Comparison of ENCODE assay signal across 16 cellular contexts in the genomic region with DNA sequence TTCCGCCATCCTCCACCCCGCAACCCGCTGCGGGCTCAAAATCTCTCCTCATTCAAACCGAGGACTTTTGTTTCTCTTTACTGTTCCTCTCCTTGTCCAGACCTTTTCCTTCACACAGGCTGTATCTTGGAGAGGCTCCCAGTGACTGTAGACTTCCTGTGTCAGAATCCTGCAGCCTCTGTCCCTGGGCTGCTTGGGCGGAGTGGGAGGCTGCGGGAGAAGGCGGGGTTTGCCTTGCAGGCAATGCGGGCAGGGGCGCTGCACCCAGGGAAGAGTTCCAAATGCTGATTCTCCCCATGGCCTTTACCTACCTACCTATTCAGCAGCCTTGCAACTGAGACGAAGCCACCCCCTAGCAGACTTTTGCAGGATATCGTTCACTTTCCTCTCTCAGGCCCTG.
DNase-seq lines count a peak whose midpoint lies in the region; ATAC-seq and TF ChIP-seq lines count a peak whose summit lies in the region.
"Had no signal": no experiment of that assay in that cellular context is flagged by ENCODE, and none has a peak within 500 bp of the region (broad histone marks: within the 10 kb centered on the region; RNA-seq: fewer than 3 reads in every experiment).

No MANE protein-coding gene starts in this region.

- H3K4me3 Mint-ChIP-seq in activated CD8-positive, alpha-beta memory T cell treated with anti-CD3 and anti-CD28 coated beads, Interleukin-2, amount 10 ng/mL, durations not matched to agents 7 days and 5 days: peak overlapping the region; percentile 82
- H3K4me3 Mint-ChIP-seq in activated T-helper 1 cell treated with anti-CD3 and anti-CD28 coated beads, Interleukin-12 subunit alpha, Interleukin-12 subunit beta, Interleukin-2, Interleukin-4 antibody, amounts not matched to agents 30 ng/mL and 10 ng/mL and 1 ng/mL, durations not matched to agents 14 hours and 24 hours and 36 hours: peak overlapping the region; percentile 55
- H3K4me3 Mint-ChIP-seq in stimulated activated effector memory CD8-positive, alpha-beta T cell treated with anti-CD3 and anti-CD28 coated beads, Interleukin-12 subunit alpha, Interleukin-12 subunit beta, amount 100 ng/mL, for 72 hours: peak overlapping the region; percentile 66
- H3K4me3 Mint-ChIP-seq: mesothelial cell of epicardium had no signal

- peaks cover 18% of the 10 kb centered on the region for H3K36me3 Mint-ChIP-seq in activated CD8-positive, alpha-beta memory T cell treated with anti-CD3 and anti-CD28 coated beads, Interleukin-2, amount 10 ng/mL, durations not matched to agents 7 days and 5 days
- H3K36me3 Mint-ChIP-seq in activated T-helper 1 cell treated with anti-CD3 and anti-CD28 coated beads, Interleukin-12 subunit alpha, Interleukin-12 subunit beta, Interleukin-2, Interleukin-4 antibody, amounts not matched to agents 30 ng/mL and 10 ng/mL and 1 ng/mL, durations not matched to agents 14 hours and 24 hours and 36 hours (ENCODE audit: low read depth): peaks cover 3% of the 10 kb centered on the region
- no peaks in the 10 kb centered on the region for H3K36me3 Mint-ChIP-seq in stimulated activated effector memory CD8-positive, alpha-beta T cell treated with anti-CD3 and anti-CD28 coated beads, Interleukin-12 subunit alpha, Interleukin-12 subunit beta, amount 100 ng/mL, for 72 hours
- H3K36me3 Mint-ChIP-seq: mesothelial cell of epicardium had no signal

- no peak overlapping the region for H3K27ac ChIP-seq in KMS-11
- no peak overlapping the region for H3K27ac ChIP-seq in tibial artery
- H3K27ac ChIP-seq: brain microvascular endothelial cell, epithelial cell of prostate had no signal

- no peak for ATAC-seq in activated CD8-positive, alpha-beta memory T cell treated with anti-CD3 and anti-CD28 coated beads, Interleukin-2, amount 10 ng/mL, durations not matched to agents 7 days and 5 days
- ATAC-seq in stimulated activated effector memory CD8-positive, alpha-beta T cell treated with anti-CD3 and anti-CD28 coated beads, Interleukin-12 subunit alpha, Interleukin-12 subunit beta, amount 100 ng/mL, for 72 hours: no peak
- no peak for ATAC-seq in HG03095 (IDR thresholded peaks at IDR 0.05; ENCODE audit: unreplicated experiment)
- ATAC-seq: left colon, Panc1 had no signal

- peak overlapping the region; percentile 25; the same call in 1 of the 2 replicates for H2AFZ ChIP-seq in KMS-11 (ENCODE audit: low read depth)

- TF ChIP-seq CTCF in KMS-11 (conservative IDR thresholded peaks at IDR 0.05; ENCODE audit: low read depth, low read length): no peak
- TF ChIP-seq CTCF in tibial artery (IDR thresholded peaks at IDR 0.05): no peak

- H3K9ac ChIP-seq in KMS-11: no peak overlapping the region

- H3K4me1 ChIP-seq in KMS-11 (ENCODE audit: low read depth, poor library complexity, severe bottlenecking): peaks cover 7% of the 10 kb centered on the region
- H3K4me1 ChIP-seq in tibial artery: no peaks in the 10 kb centered on the region

- DNase-seq in activated CD8-positive, alpha-beta memory T cell treated with anti-CD3 and anti-CD28 coated beads, Interleukin-2, amount 10 ng/mL, durations not matched to agents 7 days and 5 days: no peak
- DNase-seq in activated CD8-positive, alpha-beta memory T cell treated with anti-CD3 and anti-CD28 coated beads, Interleukin-2, amount 50 U/mL, for 48 hours: no peak
- DNase-seq in activated T-helper 1 cell treated with anti-CD3 and anti-CD28 coated beads, Interleukin-12 subunit alpha, Interleukin-12 subunit beta, Interleukin-2, Interleukin-4 antibody, amounts not matched to agents 30 ng/mL and 10 ng/mL and 1 ng/mL, durations not matched to agents 14 hours and 24 hours and 36 hours (ENCODE audit: low spot score): no peak
- no peak for DNase-seq in stimulated activated effector memory CD8-positive, alpha-beta T cell treated with anti-CD3 and anti-CD28 coated beads, Interleukin-12 subunit alpha, Interleukin-12 subunit beta, amount 100 ng/mL, for 72 hours (ENCODE audit: low spot score in 2 of 2)
- DNase-seq in tibial artery: no peak
- no peak for DNase-seq in stimulated activated naive CD4-positive, alpha-beta T cell treated with Interleukin-2 at 50 U/mL for 16 hours (lab: John Stamatoyannopoulos, UW)
- DNase-seq: brain microvascular endothelial cell, KBM-7, left colon, NCI-H774, retina had no signal

- peaks cover 7% of the 10 kb centered on the region for H3K9me3 Mint-ChIP-seq in activated CD8-positive, alpha-beta memory T cell treated with anti-CD3 and anti-CD28 coated beads, Interleukin-2, amount 10 ng/mL, durations not matched to agents 7 days and 5 days (ENCODE audit: low read depth)
- H3K9me3 Mint-ChIP-seq in activated T-helper 1 cell treated with anti-CD3 and anti-CD28 coated beads, Interleukin-12 subunit alpha, Interleukin-12 subunit beta, Interleukin-2, Interleukin-4 antibody, amounts not matched to agents 30 ng/mL and 10 ng/mL and 1 ng/mL, durations not matched to agents 14 hours and 24 hours and 36 hours: peaks cover 9% of the 10 kb centered on the region
- H3K9me3 Mint-ChIP-seq in stimulated activated effector memory CD8-positive, alpha-beta T cell treated with anti-CD3 and anti-CD28 coated beads, Interleukin-12 subunit alpha, Interleukin-12 subunit beta, amount 100 ng/mL, for 72 hours: no peaks in the 10 kb centered on the region
- H3K9me3 Mint-ChIP-seq: mesothelial cell of epicardium had no signal

- no peaks in the 10 kb centered on the region for H4K20me1 ChIP-seq in KMS-11 (ENCODE audit: insufficient read depth)

- H3K4me1 Mint-ChIP-seq in activated CD8-positive, alpha-beta memory T cell treated with anti-CD3 and anti-CD28 coated beads, Interleukin-2, amount 10 ng/mL, durations not matched to agents 7 days and 5 days: peaks cover 52% of the 10 kb centered on the region
- peaks cover 58% of the 10 kb centered on the region for H3K4me1 Mint-ChIP-seq in activated T-helper 1 cell treated with anti-CD3 and anti-CD28 coated beads, Interleukin-12 subunit alpha, Interleukin-12 subunit beta, Interleukin-2, Interleukin-4 antibody, amounts not matched to agents 30 ng/mL and 10 ng/mL and 1 ng/mL, durations not matched to agents 14 hours and 24 hours and 36 hours (ENCODE audit: low read depth)
- peaks cover 53% of the 10 kb centered on the region for H3K4me1 Mint-ChIP-seq in stimulated activated effector memory CD8-positive, alpha-beta T cell treated with anti-CD3 and anti-CD28 coated beads, Interleukin-12 subunit alpha, Interleukin-12 subunit beta, amount 100 ng/mL, for 72 hours
- H3K4me1 Mint-ChIP-seq: mesothelial cell of epicardium had no signal

- peaks cover 3% of the 10 kb centered on the region for H3K27me3 Mint-ChIP-seq in activated CD8-positive, alpha-beta memory T cell treated with anti-CD3 and anti-CD28 coated beads, Interleukin-2, amount 10 ng/mL, durations not matched to agents 7 days and 5 days
- H3K27me3 Mint-ChIP-seq in activated T-helper 1 cell treated with anti-CD3 and anti-CD28 coated beads, Interleukin-12 subunit alpha, Interleukin-12 subunit beta, Interleukin-2, Interleukin-4 antibody, amounts not matched to agents 30 ng/mL and 10 ng/mL and 1 ng/mL, durations not matched to agents 14 hours and 24 hours and 36 hours (ENCODE audit: insufficient read depth): no peaks in the 10 kb centered on the region

- no peaks in the 10 kb centered on the region for H3K9me3 ChIP-seq in tibial artery

- CTCF ChIA-PET in activated CD8-positive, alpha-beta memory T cell treated with anti-CD3 and anti-CD28 coated beads, Interleukin-2, amount 10 ng/mL, durations not matched to agents 7 days and 5 days (lab: Charles Lee): interaction anchor here (3.7 to 16.1 kb wide), 2 partner anchors 18 to 26 kb away, joined by 19 to 101 read pairs; no protein-coding TSS in a partner anchor

- intact Hi-C loops in activated T-helper 1 cell treated with anti-CD3 and anti-CD28 coated beads, Interleukin-12 subunit alpha, Interleukin-12 subunit beta, Interleukin-2, Interleukin-4 antibody, amounts not matched to agents 30 ng/mL and 10 ng/mL and 1 ng/mL, durations not matched to agents 14 hours and 24 hours and 36 hours (cut with micrococcal nuclease): no loop called here
- intact Hi-C loops in tibial artery (cut with DNase I; ENCODE audit: low total_unique reads): no loop called here

- H3K27me3 ChIP-seq in KMS-11 (ENCODE audit: insufficient read depth, low read depth) (no peaks in the 10 kb centered on the region), tibial artery (peaks cover 0 to 7% of the 10 kb centered on the region in 2 donors)
- H3K27me3 ChIP-seq: brain microvascular endothelial cell had no signal

- H3K36me3 ChIP-seq in KMS-11 (ENCODE audit: insufficient read depth): no peaks in the 10 kb centered on the region
- H3K36me3 ChIP-seq in tibial artery: no peaks in the 10 kb centered on the region
- H3K36me3 ChIP-seq: brain microvascular endothelial cell had no signal

- H3K4me3 ChIP-seq in KMS-11 (IDR thresholded peaks at IDR 0.05; ENCODE audit: insufficient read depth, low read depth, low read length): no peak overlapping the region
- no peak overlapping the region for H3K4me3 ChIP-seq in tibial artery

- no peaks in the 10 kb centered on the region for H3K79me2 ChIP-seq in KMS-11 (ENCODE audit: insufficient read depth, low read depth)

- peak overlapping the region; percentile 98 for H3K27ac Mint-ChIP-seq in activated CD8-positive, alpha-beta memory T cell treated with anti-CD3 and anti-CD28 coated beads, Interleukin-2, amount 10 ng/mL, durations not matched to agents 7 days and 5 days
- H3K27ac Mint-ChIP-seq in activated T-helper 1 cell treated with anti-CD3 and anti-CD28 coated beads, Interleukin-12 subunit alpha, Interleukin-12 subunit beta, Interleukin-2, Interleukin-4 antibody, amounts not matched to agents 30 ng/mL and 10 ng/mL and 1 ng/mL, durations not matched to agents 14 hours and 24 hours and 36 hours: peak overlapping the region; percentile 99
- peak overlapping the region; percentile 90 for H3K27ac Mint-ChIP-seq in stimulated activated effector memory CD8-positive, alpha-beta T cell treated with anti-CD3 and anti-CD28 coated beads, Interleukin-12 subunit alpha, Interleukin-12 subunit beta, amount 100 ng/mL, for 72 hours
- H3K27ac Mint-ChIP-seq: mesothelial cell of epicardium had no signal

- no peak overlapping the region for H3K4me2 ChIP-seq in KMS-11
